ENCODE assay signal across 1 cellular context in the genomic region with DNA sequence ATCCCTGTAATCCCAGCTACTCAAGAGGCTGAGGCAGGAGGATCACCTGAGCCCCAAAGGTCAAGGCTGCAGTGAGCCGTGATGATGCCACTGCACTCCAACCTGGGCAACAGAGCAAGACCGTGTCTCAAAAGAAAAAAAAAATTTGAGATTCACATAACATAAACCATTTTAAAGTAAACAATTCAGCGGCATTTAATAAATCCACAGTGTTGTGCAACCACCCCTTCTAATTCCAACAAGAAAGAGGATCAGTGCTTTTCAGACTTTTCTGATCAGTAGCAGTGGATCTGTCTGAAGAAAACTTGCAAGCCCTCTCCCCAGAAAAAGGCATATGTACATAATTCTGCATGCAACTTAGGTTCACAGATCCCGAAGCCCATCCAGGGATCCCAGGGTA.
TF ChIP-seq lines count a peak whose summit lies in the region.

No MANE protein-coding gene starts in this region.

TF ChIP-seq in HepG2, 621 proteins besides CTCF, POLR2A, EP300 and RAD21:
- TF ChIP-seq ZNF567 (CRISPR knock-in tag; IDR thresholded peaks at IDR 0.05; ENCODE audit: borderline replicate concordance) = no peak
- no peak for TF ChIP-seq ZNF3 (CRISPR knock-in tag; IDR thresholded peaks at IDR 0.05)
- peak; percentile 28; the same call in 1 of the 2 replicates for TF ChIP-seq CEBPB (IDR thresholded peaks at IDR 0.05; ENCODE audit: borderline replicate concordance, low read depth, low read length)
- TF ChIP-seq SCMH1 (CRISPR knock-in tag; IDR thresholded peaks at IDR 0.05; ENCODE audit: borderline replicate concordance) = no peak
- no peak for TF ChIP-seq MIER2 (CRISPR knock-in tag; IDR thresholded peaks at IDR 0.05)
TF ChIP-seq in HepG2: peak in this region for 1.
